Comparison of ENCODE assay signal across 26 cellular contexts in genomic region chr5:103178167-103178566, GRCh38. TPM values are rescaled to one million over a fixed set of nuclear protein-coding genes. Genes with fewer than 3 reads are reported as not detected.
DNase-seq lines count a peak whose midpoint lies in the region; ATAC-seq, FAIRE-seq and TF ChIP-seq lines count a peak whose summit lies in the region.
"Had no signal": no experiment of that assay in that cellular context is flagged by ENCODE, and none has a peak within 500 bp of the region (broad histone marks: within the 10 kb centered on the region; RNA-seq: fewer than 3 reads in every experiment).

No MANE protein-coding gene starts in this region.

- H3K79me1 ChIP-seq in mesendoderm (ENCODE audit: low read length) = no peaks in the 10 kb centered on the region

- POLR2A ChIA-PET in A673 (lab: Charles Lee; ENCODE audit: low non-redundant PET) (no interaction called here), K562 (lab: Yijun Ruan, JAX) (interaction anchor here (0.7 kb wide), 1 partner anchor 88 kb away, joined by 3 read pairs; no protein-coding TSS in a partner anchor)

- no peak overlapping the region for H3K18ac ChIP-seq in mesendoderm (ENCODE audit: low read length)

- H4K5ac ChIP-seq in mesendoderm (ENCODE audit: low read length) = no peak overlapping the region

- H2AFZ ChIP-seq in GM23248 (no peak overlapping the region), K562 (ENCODE audit: low read depth, low read length) (no peak overlapping the region)

- H3K9me3 ChIP-seq in A673 (ENCODE audit: low read depth, low read length, poor library complexity, severe bottlenecking) (no peaks in the 10 kb centered on the region), GM23248 (ENCODE audit: low read depth) (no peaks in the 10 kb centered on the region), K562 (replicated peaks; ENCODE audit: control insufficient read depth, insufficient read depth, low read depth, low read length) (no peaks in the 10 kb centered on the region)
- H3K9me3 ChIP-seq: colonic mucosa, ovary, sigmoid colon, SJSA1 had no signal

- no peaks in the 10 kb centered on the region for H4K20me1 ChIP-seq in GM23248 (ENCODE audit: insufficient read depth)
- no peaks in the 10 kb centered on the region for H4K20me1 ChIP-seq in K562 (replicated peaks; ENCODE audit: control insufficient read depth, insufficient read depth, low read length)

- intact Hi-C loops in A673 (cut with micrococcal nuclease; ENCODE audit: unreplicated experiment) (no loop called here), K562 (cut with micrococcal nuclease) (no loop called here), dorsolateral prefrontal cortex (cut with DNase I) (no loop called here)

- no peak overlapping the region for H2BK5ac ChIP-seq in mesendoderm (ENCODE audit: low read length)

- no peak overlapping the region for H2AK5ac ChIP-seq in mesendoderm (ENCODE audit: low read length)

- H3K27ac ChIP-seq in A673 (ENCODE audit: low read depth, low read length, poor library complexity, severe bottlenecking) (no peak overlapping the region), GM23248 (no peak overlapping the region), K562 (ENCODE audit: extremely low read depth, low read depth, low read length) (no peak overlapping the region), dorsolateral prefrontal cortex (no peak overlapping the region), mesendoderm (ENCODE audit: low read depth, low read length) (no peak overlapping the region)
- H3K27ac ChIP-seq: colonic mucosa, ovary, sigmoid colon, SJSA1 had no signal

- H3K4me3 ChIP-seq in A673 (ENCODE audit: low read depth, low read length, poor library complexity, severe bottlenecking) (no peak overlapping the region), GM23248 (no peak overlapping the region), NB4 (ENCODE audit: low read depth, low read length) (no peak overlapping the region), K562 (no peak overlapping the region), dorsolateral prefrontal cortex (no peak overlapping the region), mesendoderm (ENCODE audit: low read length) (no peak overlapping the region)
- H3K4me3 ChIP-seq: colonic mucosa, ovary, sigmoid colon, SJSA1 had no signal

- ATAC-seq in K562 = no peak; the same call in 2 of the 3 replicates
- ATAC-seq in HG02571 (IDR thresholded peaks at IDR 0.05; ENCODE audit: unreplicated experiment) = no peak
- ATAC-seq: stimulated activated naive B cell treated with anti-CD40 and anti-IgM and Interleukin-4, amounts not matched to agents 10 μg/mL and 1 μg/mL and 100 μg/mL, for 72 hours had no signal

- TF ChIP-seq POLR2A in NB4 (IDR thresholded peaks at IDR 0.05; ENCODE audit: extremely low read depth, insufficient read length) = no peak
- no peak for TF ChIP-seq POLR2A in K562 (conservative IDR thresholded peaks at IDR 0.05)

- H4K8ac ChIP-seq in mesendoderm (ENCODE audit: low read depth, low read length) = no peak overlapping the region

- no peak for TF ChIP-seq EP300 in K562 (IDR thresholded peaks at IDR 0.05; ENCODE audit: low read length)

- no peak overlapping the region for H3K4ac ChIP-seq in mesendoderm (ENCODE audit: low read depth, low read length)

- no peaks in the 10 kb centered on the region for H3K9me2 ChIP-seq in GM23248 (ENCODE audit: insufficient read depth)

- no peak overlapping the region for H2BK15ac ChIP-seq in mesendoderm (replicated peaks; ENCODE audit: low read depth)

- peaks cover 3% of the 10 kb centered on the region for H3K4me1 ChIP-seq in A673 (ENCODE audit: insufficient read depth, low read length, poor library complexity, severe bottlenecking)
- no peaks in the 10 kb centered on the region for H3K4me1 ChIP-seq in GM23248 (ENCODE audit: insufficient read depth)
- no peaks in the 10 kb centered on the region for H3K4me1 ChIP-seq in K562 (replicated peaks in 1 of 2; ENCODE audit: control insufficient read depth in 2 of 2, insufficient read depth in 2 of 2, low read length in 2 of 2)
- no peaks in the 10 kb centered on the region for H3K4me1 ChIP-seq in mesendoderm (ENCODE audit: control insufficient read depth, low read depth, low read length)
- H3K4me1 ChIP-seq: colonic mucosa, sigmoid colon, SJSA1 had no signal

- no TSS peak for BruUV-seq in A673 (replicated peaks; lab: Mats Ljungman, UMichigan)
- no TSS peak for BruUV-seq in K562 (replicated peaks; lab: Mats Ljungman, UMichigan)

- H3K4me2 ChIP-seq in GM23248 (ENCODE audit: unreplicated experiment) (no peak overlapping the region), K562 (ENCODE audit: insufficient read depth, low read length) (no peak overlapping the region), mesendoderm (ENCODE audit: low read length) (no peak overlapping the region)

- no peak overlapping the region for H2BK120ac ChIP-seq in mesendoderm (ENCODE audit: low read depth, low read length)

- H3K79me2 ChIP-seq in GM23248 (ENCODE audit: insufficient read depth) = no peaks in the 10 kb centered on the region
- no peaks in the 10 kb centered on the region for H3K79me2 ChIP-seq in K562 (ENCODE audit: control insufficient read depth, insufficient read depth, low read length)
- no peaks in the 10 kb centered on the region for H3K79me2 ChIP-seq in mesendoderm (ENCODE audit: control insufficient read depth, insufficient read depth, low read length)

- H3F3A ChIP-seq in GM23248 (ENCODE audit: insufficient read depth) = no peaks in the 10 kb centered on the region

- no peak for TF ChIP-seq RAD21 in K562 (CRISPR knock-in tag; conservative IDR thresholded peaks at IDR 0.05 in 1 of 2, IDR thresholded peaks at IDR 0.05 in 1 of 2)

- no peaks in the 10 kb centered on the region for H3K27me3 ChIP-seq in A673 (replicated peaks; ENCODE audit: insufficient read depth, low read depth, low read length, poor library complexity)
- H3K27me3 ChIP-seq in GM23248 (replicated peaks; ENCODE audit: insufficient read depth) = no peaks in the 10 kb centered on the region
- H3K27me3 ChIP-seq in K562 (ENCODE audit: control insufficient read depth in 2 of 2, insufficient read depth in 2 of 2, low read length in 2 of 2) = no peaks in the 10 kb centered on the region
- H3K27me3 ChIP-seq in dorsolateral prefrontal cortex = no peaks in the 10 kb centered on the region
- no peaks in the 10 kb centered on the region for H3K27me3 ChIP-seq in mesendoderm (ENCODE audit: insufficient read depth, low read length, poor library complexity)
- H3K27me3 ChIP-seq: colonic mucosa, ovary, sigmoid colon, SJSA1 had no signal

- no peaks in the 10 kb centered on the region for H3K9me1 ChIP-seq in K562 (ENCODE audit: control insufficient read depth, insufficient read depth, low read length)

- H3K36me3 ChIP-seq in A673 (ENCODE audit: insufficient read depth, low read length, poor library complexity, severe bottlenecking) = peaks cover 9% of the 10 kb centered on the region
- H3K36me3 ChIP-seq in GM23248 (ENCODE audit: low read depth) = peaks cover 36% of the 10 kb centered on the region
- H3K36me3 ChIP-seq in K562 (ENCODE audit: control insufficient read depth, insufficient read depth, low read length) = peaks cover 66% of the 10 kb centered on the region
- no peaks in the 10 kb centered on the region for H3K36me3 ChIP-seq in mesendoderm (ENCODE audit: control insufficient read depth, insufficient read depth, low read length)
- H3K36me3 ChIP-seq: colonic mucosa, ovary had no signal

- peak; percentile 63 for FAIRE-seq in K562 (lab: Jason Lieb, UNC)
- FAIRE-seq: endothelial cell of umbilical vein, H1 had no signal

- no peak overlapping the region for H3K23ac ChIP-seq in mesendoderm (ENCODE audit: low read length)

- no peak for TF ChIP-seq CTCF in A673 (conservative IDR thresholded peaks at IDR 0.05; ENCODE audit: low read depth, low read length)
- no peak for TF ChIP-seq CTCF in NB4 (IDR thresholded peaks at IDR 0.05; ENCODE audit: low read depth, low read length)
- TF ChIP-seq CTCF in K562 (IDR thresholded peaks at IDR 0.05 in 2 of 3, conservative IDR thresholded peaks at IDR 0.05 in 1 of 3; ENCODE audit: insufficient read depth in 2 of 3, low read depth in 1 of 3, low read length in 3 of 3) = no peak
- no peak for TF ChIP-seq CTCF in dorsolateral prefrontal cortex (IDR thresholded peaks at IDR 0.05 in 54 of 56, conservative IDR thresholded peaks at IDR 0.05 in 2 of 56; ENCODE audit: low read depth in 1 of 56, partially characterized antibody in 56 of 56)

- H3K9ac ChIP-seq in GM23248 = no peak overlapping the region
- H3K9ac ChIP-seq in K562 (ENCODE audit: insufficient read depth in 1 of 2, low read depth in 2 of 2, low read length in 2 of 2) = no peak overlapping the region
- no peak overlapping the region for H3K9ac ChIP-seq in mesendoderm (ENCODE audit: low read length)

- CTCF ChIA-PET in A673 (lab: Charles Lee) (no interaction called here), K562 (lab: Yijun Ruan, JAX; ENCODE audit: low intra/inter-chr PET ratio) (no interaction called here)

- no peak overlapping the region for H3K56ac ChIP-seq in mesendoderm (ENCODE audit: low read length)

- peak; percentile 7 for DNase-seq in A673 (ENCODE audit: low spot score)
- peak; percentile 2 for DNase-seq in GM23248
- DNase-seq in NB4 (ENCODE audit: low read depth) = peak; percentile 1
- DNase-seq in K562 (ENCODE audit: extremely low read depth in 1 of 4, low spot score in 3 of 4) = peak in 1 of 4 experiments; percentile 6
- no peak for DNase-seq in dorsolateral prefrontal cortex
- DNase-seq in mesendoderm = no peak
- no peak for DNase-seq in NCI-H2107 (lab: John Stamatoyannopoulos, UW)
- DNase-seq: activated CD4-positive, CD25-positive, alpha-beta regulatory T cell treated with anti-CD3 and anti-CD28 coated beads, Interleukin-2, amount 50 U/mL, for 72 hours; activated naive CD8-positive, alpha-beta T cell treated with anti-CD3 and anti-CD28 coated beads, Interleukin-2, amount 10 ng/mL, durations not matched to agents 7 days and 5 days; CD4-positive, CD25-positive, alpha-beta regulatory T cell; colonic mucosa; DMS79 treated with DMSO at 0.1 percent for 48 hours; kidney; mammary epithelial cell; naive B cell; NCI-H1092; NCI-H2081; NCI-H510A; ovary; sigmoid colon; stimulated activated naive B cell treated with anti-CD40 and anti-IgM and Interleukin-4, amounts not matched to agents 10 μg/mL and 1 μg/mL and 100 μg/mL, for 72 hours; T-helper 9 cell had no signal

- in situ Hi-C loops in GM23248 (cut with MboI) (no loop called here), K562 (cut with MboI) (no loop called here)

- WGBS in GM23248 (ENCODE audit: low coverage in 1 of 2, low lambda C conversion rate in 2 of 2, missing lambda C conversion rate in 2 of 2), 2 experiments = 92 to 96% methylated on average over 2 of the region's 2 CpGs
- WGBS in K562 (ENCODE audit: insufficient coverage, low coverage, missing lambda C conversion rate) = 92% methylated on average over 2 of the region's 2 CpGs
- no CpG with 5 or more reads among the region's 2 CpGs for WGBS in mesendoderm (ENCODE audit: extremely low coverage, insufficient coverage, low lambda C conversion rate)

RNA-seq across cellular contexts. Expression of gene PPIP5K2, which starts 58.1 kb away (rescaled TPM):
- total RNA-seq in A673 (2021) (71.8 and 75.6 TPM in 2 replicates), K562 (2014; rRNA removed) (50.6 and 63.2 TPM in 2 replicates), K562 (2014; rRNA removed; fragmentation: Illumina TruSeq; extraction: Trizol) (150 and 177 TPM in 2 replicates), K562 (2015; rRNA removed; fragmentation: Illumina TruSeq; extraction: Trizol) (135 and 146 TPM in 2 replicates), K562 (2021) (116 and 134 TPM in 2 replicates), dorsolateral prefrontal cortex (10 to 100 TPM; 44.0 to 92.9 (median 74.6) TPM)
- total RNA-seq in GM23248 (2014; rRNA removed; shearing (Covaris generic)) = 58.8 and 65.6 TPM in 2 replicates
- polyA plus RNA-seq in GM23248 (2016; fragmentation: Nextera tagmentation; extraction: Ambion mirVana) (42.3 and 47.5 TPM in 2 replicates), K562 (2011; rRNA removed) (90.2 and 107 TPM in 2 replicates), K562 (2014; fragmentation: Illumina TruSeq; extraction: Trizol) (80.9 and 99.1 TPM in 2 replicates), K562 (2014; fragmentation: Nextera tagmentation; extraction: Ambion mirVana) (10 to 100 TPM; 66.1 to 76.5 TPM), K562 (2014; rRNA removed) (39.4 and 42.7 TPM in 2 replicates)
- 42.4 and 184 TPM in 2 replicates for total RNA-seq in K562 (2011; cell fraction: chromatin; rRNA removed; ENCODE audit: low replicate concordance)
- 19.2 and 28.4 TPM in 2 replicates for total RNA-seq in K562 (2011; cell fraction: nucleolus; rRNA removed)
- total RNA-seq in K562 (2011; cell fraction: nucleoplasm; rRNA removed) = 39.8 and 51.8 TPM in 2 replicates
- polyA plus RNA-seq in K562 (2011; cell fraction: cytosol; rRNA removed) = 16.2 and 34.8 TPM in 2 replicates
- 40.6 and 64.8 TPM in 2 replicates for polyA plus RNA-seq in K562 (2011; cell fraction: nucleus; rRNA removed)
- 50.5 and 69.4 TPM in 2 replicates for polyA plus RNA-seq in K562 (2012)
- polyA minus RNA-seq in K562 (2011; rRNA and poly(A)+ RNA removed) = 203 and 248 TPM in 2 replicates
- polyA minus RNA-seq in K562 (2011; cell fraction: cytosol; rRNA and poly(A)+ RNA removed) = 63.3 and 63.7 TPM in 2 replicates
- polyA minus RNA-seq in K562 (2011; cell fraction: nucleus; rRNA and poly(A)+ RNA removed) = 78.6 and 162 TPM in 2 replicates
- 30.8 TPM for polyA plus RNA-seq in mesendoderm (2013, experiment 1 of 2)
- polyA plus RNA-seq in mesendoderm (2013, experiment 2 of 2) = 31.8 TPM

RNA-seq across cellular contexts. Expression of gene GIN1, which starts 58.2 kb away (rescaled TPM):
- total RNA-seq in A673 (2021) (8.0 and 12.5 TPM in 2 replicates), K562 (2014; rRNA removed) (2.4 and 2.6 TPM in 2 replicates), K562 (2014; rRNA removed; fragmentation: Illumina TruSeq; extraction: Trizol) (9.4 and 11.0 TPM in 2 replicates), K562 (2015; rRNA removed; fragmentation: Illumina TruSeq; extraction: Trizol) (6.7 and 6.8 TPM in 2 replicates), K562 (2021) (7.8 TPM in 2 replicates), dorsolateral prefrontal cortex (10 to 100 TPM in 100 of 120 experiments, 1 to 10 TPM in 20; 6.3 to 18.9 (median 12.1) TPM)
- 2.1 and 19.1 TPM in 2 replicates for total RNA-seq in GM23248 (2014; rRNA removed; shearing (Covaris generic))
- polyA plus RNA-seq in GM23248 (2016; fragmentation: Nextera tagmentation; extraction: Ambion mirVana) (4.1 and 5.8 TPM in 2 replicates), K562 (2011; rRNA removed) (8.3 and 9.8 TPM in 2 replicates), K562 (2014; fragmentation: Illumina TruSeq; extraction: Trizol) (5.3 and 6.2 TPM in 2 replicates), K562 (2014; fragmentation: Nextera tagmentation; extraction: Ambion mirVana) (1 to 10 TPM; 9.2 TPM), K562 (2014; rRNA removed) (6.2 and 8.8 TPM in 2 replicates)
- total RNA-seq in K562 (2011; cell fraction: chromatin; rRNA removed; ENCODE audit: low replicate concordance) = 6.1 and 25.6 TPM in 2 replicates
- 2.8 and 6.7 TPM in 2 replicates for total RNA-seq in K562 (2011; cell fraction: nucleolus; rRNA removed)
- total RNA-seq in K562 (2011; cell fraction: nucleoplasm; rRNA removed) = 6.5 and 10.2 TPM in 2 replicates
- polyA plus RNA-seq in K562 (2011; cell fraction: cytosol; rRNA removed) = 0.75 and 1.7 TPM in 2 replicates
- 2.6 and 4.8 TPM in 2 replicates for polyA plus RNA-seq in K562 (2011; cell fraction: nucleus; rRNA removed)
- polyA plus RNA-seq in K562 (2012) = 4.7 and 6.1 TPM in 2 replicates
- 8.6 and 12.1 TPM in 2 replicates for polyA minus RNA-seq in K562 (2011; rRNA and poly(A)+ RNA removed)
- 1.4 and 3.8 TPM in 2 replicates for polyA minus RNA-seq in K562 (2011; cell fraction: cytosol; rRNA and poly(A)+ RNA removed)
- 8.6 and 17.8 TPM in 2 replicates for polyA minus RNA-seq in K562 (2011; cell fraction: nucleus; rRNA and poly(A)+ RNA removed)
- polyA plus RNA-seq in mesendoderm (2013, experiment 1 of 2) = 6.2 TPM
- polyA plus RNA-seq in mesendoderm (2013, experiment 2 of 2) = 5.9 TPM

Comparison
In these comparisons a context has a peak if more than half of its experiments do, and no peak if none do; other contexts are left out.
1. DNase-seq: peak in A673 (single experiment), GM23248 (single experiment) and NB4 (single experiment); none in dorsolateral prefrontal cortex (0 of 10), mesendoderm (single experiment) and NCI-H2107 (single experiment).